Comparison of ENCODE assay signal across 15 cellular contexts in genomic region chr14:93880025-93880820, GRCh38. TPM values are rescaled to one million over a fixed set of nuclear protein-coding genes. Genes with fewer than 3 reads are reported as not detected.
DNase-seq lines count a peak whose midpoint lies in the region; ATAC-seq and TF ChIP-seq lines count a peak whose summit lies in the region.
"Had no signal": no experiment of that assay in that cellular context is flagged by ENCODE, and none has a peak within 500 bp of the region (broad histone marks: within the 10 kb centered on the region; RNA-seq: fewer than 3 reads in every experiment).

No MANE protein-coding gene starts in this region.

- no peak for TF ChIP-seq CTCF in natural killer cell (IDR thresholded peaks at IDR 0.05)
- TF ChIP-seq CTCF in astrocyte of the spinal cord (IDR thresholded peaks at IDR 0.05; ENCODE audit: low read depth, low read length), result no peak
- no peak for TF ChIP-seq CTCF in lower lobe of right lung (IDR thresholded peaks at IDR 0.05)

- no peak overlapping the region for H3K27ac Mint-ChIP-seq in natural killer cell treated with Interleukin-12 subunit alpha and Interleukin-12 subunit beta and Interleukin-15 and Interleukin-18, amount 100 ng/mL, for 72 hours
- H3K27ac Mint-ChIP-seq in natural killer cell, result no peak overlapping the region
- H3K27ac Mint-ChIP-seq: CD4-positive, alpha-beta memory T cell; memory B cell had no signal

- H3K36me3 Mint-ChIP-seq in natural killer cell treated with Interleukin-12 subunit alpha and Interleukin-12 subunit beta and Interleukin-15 and Interleukin-18, amount 100 ng/mL, for 72 hours, result no peaks in the 10 kb centered on the region
- no peaks in the 10 kb centered on the region for H3K36me3 Mint-ChIP-seq in natural killer cell
- H3K36me3 Mint-ChIP-seq: CD4-positive, alpha-beta memory T cell had no signal

- no peaks in the 10 kb centered on the region for H3K9me3 ChIP-seq in lower lobe of right lung

- ATAC-seq in natural killer cell treated with Interleukin-12 subunit alpha and Interleukin-12 subunit beta and Interleukin-15 and Interleukin-18, amount 100 ng/mL, for 72 hours, result no peak
- ATAC-seq in natural killer cell, result no peak
- ATAC-seq in lower lobe of right lung, result peak; percentile 88
- ATAC-seq in HG02588 (IDR thresholded peaks at IDR 0.05; ENCODE audit: unreplicated experiment), result no peak
- ATAC-seq: K562 had no signal

- H3K4me1 Mint-ChIP-seq in natural killer cell treated with Interleukin-12 subunit alpha and Interleukin-12 subunit beta and Interleukin-15 and Interleukin-18, amount 100 ng/mL, for 72 hours (ENCODE audit: low read depth in 2 of 2), result peaks cover 6 to 11% of the 10 kb centered on the region in 2 donors
- H3K4me1 Mint-ChIP-seq in natural killer cell, result peaks cover 8% of the 10 kb centered on the region in 2 donors

- peaks cover 5% of the 10 kb centered on the region for H3K9me3 Mint-ChIP-seq in natural killer cell treated with Interleukin-12 subunit alpha and Interleukin-12 subunit beta and Interleukin-15 and Interleukin-18, amount 100 ng/mL, for 72 hours
- H3K9me3 Mint-ChIP-seq in natural killer cell, result peaks cover 0 to 5% of the 10 kb centered on the region in 2 donors

- H3K27me3 ChIP-seq in lower lobe of right lung (ENCODE audit: low read depth), result no peaks in the 10 kb centered on the region

- DNase-seq in natural killer cell treated with Interleukin-12 subunit alpha and Interleukin-12 subunit beta and Interleukin-15 and Interleukin-18, amount 100 ng/mL, for 72 hours (ENCODE audit: low spot score), result peak; percentile 35
- DNase-seq in natural killer cell, result no peak
- DNase-seq in astrocyte of the spinal cord (ENCODE audit: low read depth, low spot score), result peak; percentile 2
- DNase-seq in lower lobe of right lung, result peak; percentile 71
- DNase-seq in Kasumi-1 (lab: John Stamatoyannopoulos, UW), result no peak
- DNase-seq in hypothalamus (lab: John Stamatoyannopoulos, UW), result no peak
- DNase-seq in putamen (ENCODE audit: low spot score), result no peak
- DNase-seq: activated CD4-positive, alpha-beta T cell treated with anti-CD3 and anti-CD28 coated beads, Interleukin-2, amount 50 U/mL, for 48 hours; CD4-positive, alpha-beta memory T cell; small intestine; stimulated activated CD8-positive, alpha-beta memory T cell treated with anti-CD3 and anti-CD28 coated beads, Interleukin-4, amount 100 ng/mL, for 48 hours had no signal

- H3K27ac ChIP-seq in lower lobe of right lung, result peak overlapping the region; percentile 5
- H3K27ac ChIP-seq: epithelial cell of prostate had no signal

- no peaks in the 10 kb centered on the region for H3K36me3 ChIP-seq in lower lobe of right lung

- in situ Hi-C loops in astrocyte of the spinal cord (cut with HindIII; ENCODE audit: low sequenced_read_pairs), result no loop called here

- H3K27me3 Mint-ChIP-seq in natural killer cell treated with Interleukin-12 subunit alpha and Interleukin-12 subunit beta and Interleukin-15 and Interleukin-18, amount 100 ng/mL, for 72 hours, result peaks cover 16 to 34% of the 10 kb centered on the region in 2 donors
- peaks cover 13 to 27% of the 10 kb centered on the region in 2 donors for H3K27me3 Mint-ChIP-seq in natural killer cell (ENCODE audit: low read depth in 2 of 2)

- intact Hi-C loops in natural killer cell (cut with micrococcal nuclease), result no loop called here
- intact Hi-C loops in lower lobe of right lung (cut with DNase I), result no loop called here

- H3K4me1 ChIP-seq in lower lobe of right lung, result peaks cover 13% of the 10 kb centered on the region

- H3K4me3 ChIP-seq in astrocyte of the spinal cord (ENCODE audit: low read depth, low read length) (no peak overlapping the region), lower lobe of right lung (peak overlapping the region; percentile 30)
- H3K4me3 ChIP-seq: K562 had no signal

- H3K4me3 Mint-ChIP-seq in natural killer cell treated with Interleukin-12 subunit alpha and Interleukin-12 subunit beta and Interleukin-15 and Interleukin-18, amount 100 ng/mL, for 72 hours, result no peak overlapping the region
- no peak overlapping the region for H3K4me3 Mint-ChIP-seq in natural killer cell
- H3K4me3 Mint-ChIP-seq: memory B cell had no signal

RNA-seq across cellular contexts. Expression of gene FAM181A, which starts 46.9 kb away (rescaled TPM):
- total RNA-seq in natural killer cell treated with Interleukin-12 subunit alpha and Interleukin-12 subunit beta and Interleukin-15 and Interleukin-18, amount 100 ng/mL, for 72 hours, result not detected
- total RNA-seq in natural killer cell (not detected), lower lobe of right lung (6.4 TPM)
- total RNA-seq: CD4-positive, alpha-beta memory T cell; K562 had no signal

Comparison
In these comparisons a context has a peak if more than half of its experiments do, and no peak if none do; other contexts are left out.
1. DNase-seq: peak in natural killer cell treated with Interleukin-12 subunit alpha and Interleukin-12 subunit beta and Interleukin-15 and Interleukin-18, amount 100 ng/mL, for 72 hours (single experiment), astrocyte of the spinal cord (single experiment) and lower lobe of right lung (single experiment); none in natural killer cell (single experiment), Kasumi-1 (0 of 2), hypothalamus (0 of 51) and putamen (single experiment).
2. ATAC-seq: peak in lower lobe of right lung (2 of 2); none in natural killer cell treated with Interleukin-12 subunit alpha and Interleukin-12 subunit beta and Interleukin-15 and Interleukin-18, amount 100 ng/mL, for 72 hours (0 of 2), natural killer cell (0 of 3) and HG02588 (single experiment).